ENCODE assay signal across 13 cellular contexts in the genomic region with DNA sequence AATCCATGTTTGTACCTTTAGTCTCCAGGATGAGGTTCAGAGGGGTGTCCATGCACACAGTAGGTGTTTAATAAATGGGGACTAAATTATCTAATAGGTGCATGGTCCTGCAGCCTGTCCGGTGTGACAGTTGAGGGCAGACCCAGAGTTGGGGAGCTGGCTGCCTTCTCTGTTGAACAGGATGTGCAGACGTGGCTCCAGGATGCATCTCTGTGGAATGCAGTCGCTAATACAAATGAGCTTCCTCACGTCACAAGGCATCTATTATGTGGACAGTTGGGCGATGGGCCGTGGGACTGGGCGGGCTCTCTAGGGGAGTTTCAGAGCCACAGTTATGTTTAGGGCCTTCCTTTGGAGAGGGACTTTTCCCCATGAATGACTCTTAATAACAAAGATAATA.
DNase-seq lines count a peak whose midpoint lies in the region; ATAC-seq and TF ChIP-seq lines count a peak whose summit lies in the region.
"Had no signal": no experiment of that assay in that cellular context is flagged by ENCODE, and none has a peak within 500 bp of the region (broad histone marks: within the 10 kb centered on the region; RNA-seq: fewer than 3 reads in every experiment).

No MANE protein-coding gene starts in this region.

- H3K27me3 ChIP-seq in Panc1 (ENCODE audit: control insufficient read depth, insufficient read depth, low read length) (no peaks in the 10 kb centered on the region), psoas muscle (ENCODE audit: insufficient read depth in 3 of 3, low read length in 2 of 3) (no peaks in the 10 kb centered on the region)
- H3K27me3 ChIP-seq: cardiac muscle cell had no signal

- no peak overlapping the region for H3K4me3 Mint-ChIP-seq in activated T-helper 2 cell treated with anti-CD3 and anti-CD28 coated beads, Interferon-gamma antibody, Interleukin-2, Interleukin-4, amounts not matched to agents 10 μg/mL and 5 μg/mL and 100 μg/mL, durations not matched to agents 14 hours and 24 hours and 36 hours (ENCODE audit: low read depth)

- peak; percentile 72 for DNase-seq in COLO829 (ENCODE audit: low spot score)
- DNase-seq in Panc1 (ENCODE audit: low read depth, low spot score), result no peak
- DNase-seq in fibroblast of gingiva (ENCODE audit: low read depth), result peak; percentile 22
- DNase-seq in non-pigmented ciliary epithelial cell (ENCODE audit: low read depth), result peak; percentile 91
- no peak for DNase-seq in activated T-helper 2 cell treated with anti-CD3 and anti-CD28 coated beads, Interferon-gamma antibody, Interleukin-2, Interleukin-4, amounts not matched to agents 10 μg/mL and 5 μg/mL and 100 μg/mL, durations not matched to agents 14 hours and 24 hours and 36 hours (ENCODE audit: low spot score)
- DNase-seq in psoas muscle, result no peak
- DNase-seq: H7, NCI-H2029 treated with DMSO at 0.1 percent for 48 hours, Right ventricle myocardium superior had no signal

- 59 to 76% (median 68%) methylated on average over 7 of the region's 7 CpGs for WGBS in psoas muscle, 3 donors

- H3K36me3 ChIP-seq in Panc1 (ENCODE audit: control insufficient read depth, insufficient read depth, low read length) (no peaks in the 10 kb centered on the region), psoas muscle (ENCODE audit: insufficient read depth in 1 of 2, low read depth in 1 of 2) (no peaks in the 10 kb centered on the region)
- H3K36me3 ChIP-seq: cardiac muscle cell had no signal

- CTCF ChIA-PET in Panc1 (lab: Charles Lee), result no interaction called here

- H3K9me3 Mint-ChIP-seq in activated T-helper 2 cell treated with anti-CD3 and anti-CD28 coated beads, Interferon-gamma antibody, Interleukin-2, Interleukin-4, amounts not matched to agents 10 μg/mL and 5 μg/mL and 100 μg/mL, durations not matched to agents 14 hours and 24 hours and 36 hours, result peaks cover under 1% of the 10 kb centered on the region

- H3K4me1 ChIP-seq in Panc1 (ENCODE audit: control insufficient read depth, insufficient read depth, low read length) (peaks cover 3% of the 10 kb centered on the region; the same call in 1 of the 2 replicates), psoas muscle (peaks cover 16% of the 10 kb centered on the region)

- no TSS peak for BruUV-seq in Panc1 (replicated peaks; lab: Mats Ljungman, UMichigan)

- no peaks in the 10 kb centered on the region for H3K9me3 ChIP-seq in Panc1 (ENCODE audit: control insufficient read depth, insufficient read depth, low read depth, low read length)
- no peaks in the 10 kb centered on the region for H3K9me3 ChIP-seq in psoas muscle

- H3K27ac Mint-ChIP-seq in activated T-helper 2 cell treated with anti-CD3 and anti-CD28 coated beads, Interferon-gamma antibody, Interleukin-2, Interleukin-4, amounts not matched to agents 10 μg/mL and 5 μg/mL and 100 μg/mL, durations not matched to agents 14 hours and 24 hours and 36 hours, result no peak overlapping the region

- H3K36me3 Mint-ChIP-seq in activated T-helper 2 cell treated with anti-CD3 and anti-CD28 coated beads, Interferon-gamma antibody, Interleukin-2, Interleukin-4, amounts not matched to agents 10 μg/mL and 5 μg/mL and 100 μg/mL, durations not matched to agents 14 hours and 24 hours and 36 hours (ENCODE audit: low read depth), result no peaks in the 10 kb centered on the region

- H3K4me3 ChIP-seq in Panc1 (ENCODE audit: low read depth in 2 of 2, low read length in 2 of 2) (no peak overlapping the region), psoas muscle (no peak overlapping the region)
- H3K4me3 ChIP-seq: cardiac muscle cell had no signal

- H3K27me3 Mint-ChIP-seq in activated T-helper 2 cell treated with anti-CD3 and anti-CD28 coated beads, Interferon-gamma antibody, Interleukin-2, Interleukin-4, amounts not matched to agents 10 μg/mL and 5 μg/mL and 100 μg/mL, durations not matched to agents 14 hours and 24 hours and 36 hours (ENCODE audit: low read depth), result no peaks in the 10 kb centered on the region

- in situ Hi-C loops in Panc1 (cut with HindIII; ENCODE audit: low pct_unique_long_range_greater_than_20kb, low sequenced_read_pairs), result no loop called here

- ATAC-seq in Panc1, result peak; percentile 48; the same call in 1 of the 2 replicates
- no peak for ATAC-seq in HG03025 (IDR thresholded peaks at IDR 0.05; ENCODE audit: low FRiP score, unreplicated experiment)
- no peak for ATAC-seq in psoas muscle
- no peak for ATAC-seq in HG02938 (IDR thresholded peaks at IDR 0.05; ENCODE audit: unreplicated experiment)

- no peaks in the 10 kb centered on the region for H3K4me1 Mint-ChIP-seq in activated T-helper 2 cell treated with anti-CD3 and anti-CD28 coated beads, Interferon-gamma antibody, Interleukin-2, Interleukin-4, amounts not matched to agents 10 μg/mL and 5 μg/mL and 100 μg/mL, durations not matched to agents 14 hours and 24 hours and 36 hours (ENCODE audit: low read depth)

- TF ChIP-seq CTCF in Panc1 (IDR thresholded peaks at IDR 0.05), result no peak
- no peak for TF ChIP-seq CTCF in psoas muscle (IDR thresholded peaks at IDR 0.05)

- intact Hi-C loops in Panc1 (cut with micrococcal nuclease; ENCODE audit: unreplicated experiment), result no loop called here
- intact Hi-C loops in activated T-helper 2 cell treated with anti-CD3 and anti-CD28 coated beads, Interferon-gamma antibody, Interleukin-2, Interleukin-4, amounts not matched to agents 10 μg/mL and 5 μg/mL and 100 μg/mL, durations not matched to agents 14 hours and 24 hours and 36 hours (cut with micrococcal nuclease), result no loop called here
- intact Hi-C loops in psoas muscle (cut with DNase I), result no loop called here

- POLR2A ChIA-PET in Panc1 (lab: Charles Lee), result no interaction called here

- H3K27ac ChIP-seq in Panc1 (ENCODE audit: low read length) (no peak overlapping the region), psoas muscle (no peak overlapping the region)
- H3K27ac ChIP-seq: cardiac muscle cell, parathyroid adenoma had no signal

Comparison
In these comparisons a context has a peak if more than half of its experiments do, and no peak if none do; other contexts are left out.
1. DNase-seq: peak in COLO829 (single experiment), fibroblast of gingiva (single experiment) and non-pigmented ciliary epithelial cell (single experiment); none in Panc1 (single experiment), activated T-helper 2 cell treated with anti-CD3 and anti-CD28 coated beads, Interferon-gamma antibody, Interleukin-2, Interleukin-4, amounts not matched to agents 10 μg/mL and 5 μg/mL and 100 μg/mL, durations not matched to agents 14 hours and 24 hours and 36 hours (single experiment) and psoas muscle (0 of 2).